Comparison of ENCODE assay signal across 4 cellular contexts in genomic region chr20:23692725-23693124, GRCh38.
TF ChIP-seq lines count a peak whose summit lies in the region.

No MANE protein-coding gene starts in this region.

TF ChIP-seq in SK-N-SH, 30 proteins besides CTCF, POLR2A, EP300 and RAD21:
- TF ChIP-seq FOXM1 (IDR thresholded peaks at IDR 0.05; ENCODE audit: low read depth), result no peak
- TF ChIP-seq REST (IDR thresholded peaks at IDR 0.05; ENCODE audit: low read depth, low read length), result no peak
- no peak for TF ChIP-seq ELF1 (IDR thresholded peaks at IDR 0.05)
- no peak for TF ChIP-seq POLR2AphosphoS5 (IDR thresholded peaks at IDR 0.05; ENCODE audit: low read depth, low read length)
- no peak for TF ChIP-seq EZH2phosphoT487 (IDR thresholded peaks at IDR 0.05; ENCODE audit: borderline replicate concordance, low read depth)
- TF ChIP-seq GABPA (IDR thresholded peaks at IDR 0.05; ENCODE audit: low read depth), result no peak

TF ChIP-seq in SK-N-SH treated with all-trans-retinoic acid at 6 μM for 48 hours, 23 proteins besides CTCF, POLR2A, EP300 and RAD21:
- no peak for TF ChIP-seq OSR1 (CRISPR knock-in tag; IDR thresholded peaks at IDR 0.05)
- TF ChIP-seq ESRRG (CRISPR knock-in tag; IDR thresholded peaks at IDR 0.05), result no peak
- no peak for TF ChIP-seq PPARA (CRISPR knock-in tag; IDR thresholded peaks at IDR 0.05; ENCODE audit: borderline replicate concordance)
- no peak for TF ChIP-seq ZNF8 (CRISPR knock-in tag; IDR thresholded peaks at IDR 0.05)
- no peak for TF ChIP-seq TOX (CRISPR knock-in tag; IDR thresholded peaks at IDR 0.05; ENCODE audit: borderline replicate concordance)
- TF ChIP-seq TCF4 (CRISPR knock-in tag; IDR thresholded peaks at IDR 0.05; ENCODE audit: borderline replicate concordance), result no peak
- no peak for TF ChIP-seq ZFP3 (CRISPR knock-in tag; IDR thresholded peaks at IDR 0.05)
- TF ChIP-seq, protein P1, sequence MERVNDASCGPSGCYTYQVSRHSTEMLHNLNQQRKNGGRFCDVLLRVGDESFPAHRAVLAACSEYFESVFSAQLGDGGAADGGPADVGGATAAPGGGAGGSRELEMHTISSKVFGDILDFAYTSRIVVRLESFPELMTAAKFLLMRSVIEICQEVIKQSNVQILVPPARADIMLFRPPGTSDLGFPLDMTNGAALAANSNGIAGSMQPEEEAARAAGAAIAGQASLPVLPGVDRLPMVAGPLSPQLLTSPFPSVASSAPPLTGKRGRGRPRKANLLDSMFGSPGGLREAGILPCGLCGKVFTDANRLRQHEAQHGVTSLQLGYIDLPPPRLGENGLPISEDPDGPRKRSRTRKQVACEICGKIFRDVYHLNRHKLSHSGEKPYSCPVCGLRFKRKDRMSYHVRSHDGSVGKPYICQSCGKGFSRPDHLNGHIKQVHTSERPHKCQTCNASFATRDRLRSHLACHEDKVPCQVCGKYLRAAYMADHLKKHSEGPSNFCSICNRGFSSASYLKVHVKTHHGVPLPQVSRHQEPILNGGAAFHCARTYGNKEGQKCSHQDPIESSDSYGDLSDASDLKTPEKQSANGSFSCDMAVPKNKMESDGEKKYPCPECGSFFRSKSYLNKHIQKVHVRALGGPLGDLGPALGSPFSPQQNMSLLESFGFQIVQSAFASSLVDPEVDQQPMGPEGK (CRISPR knock-in tag; IDR thresholded peaks at IDR 0.05; ENCODE audit: borderline replicate concordance), result no peak
- no peak for TF ChIP-seq ARNTL (CRISPR knock-in tag; IDR thresholded peaks at IDR 0.05; ENCODE audit: borderline replicate concordance, low read depth)
- no peak for TF ChIP-seq SNAI2 (CRISPR knock-in tag; IDR thresholded peaks at IDR 0.05)
- TF ChIP-seq ZNF565 (CRISPR knock-in tag; conservative IDR thresholded peaks at IDR 0.05; ENCODE audit: low read depth), result no peak
- TF ChIP-seq CSRNP3 (CRISPR knock-in tag; IDR thresholded peaks at IDR 0.05), result no peak
- no peak for TF ChIP-seq GLIS3 (CRISPR knock-in tag; IDR thresholded peaks at IDR 0.05)

TF ChIP-seq in IMR-90, 13 proteins besides CTCF, POLR2A, EP300 and RAD21:
- TF ChIP-seq CHD1 (IDR thresholded peaks at IDR 0.05; ENCODE audit: low read depth, low read length) (no peak), SMC3 (IDR thresholded peaks at IDR 0.05; ENCODE audit: low read depth, low read length) (no peak), RCOR1 (IDR thresholded peaks at IDR 0.05; ENCODE audit: insufficient replicate concordance, low read length) (no peak), MAFK (IDR thresholded peaks at IDR 0.05; ENCODE audit: low read depth, low read length) (no peak), NFE2L2 (IDR thresholded peaks at IDR 0.05; ENCODE audit: low read depth, low read length) (no peak), CEBPB (IDR thresholded peaks at IDR 0.05; ENCODE audit: low read depth, low read length) (no peak), MAZ (IDR thresholded peaks at IDR 0.05; ENCODE audit: borderline replicate concordance, low read depth, low read length) (no peak), MXI1 (IDR thresholded peaks at IDR 0.05; ENCODE audit: borderline replicate concordance, low read depth, low read length) (no peak), RFX5 (IDR thresholded peaks at IDR 0.05; ENCODE audit: low read depth, low read length) (no peak), USF2 (IDR thresholded peaks at IDR 0.05; ENCODE audit: low read depth, low read length) (no peak), FOS (IDR thresholded peaks at IDR 0.05; ENCODE audit: low read depth, low read length) (no peak)
- TF ChIP-seq, protein P2, sequence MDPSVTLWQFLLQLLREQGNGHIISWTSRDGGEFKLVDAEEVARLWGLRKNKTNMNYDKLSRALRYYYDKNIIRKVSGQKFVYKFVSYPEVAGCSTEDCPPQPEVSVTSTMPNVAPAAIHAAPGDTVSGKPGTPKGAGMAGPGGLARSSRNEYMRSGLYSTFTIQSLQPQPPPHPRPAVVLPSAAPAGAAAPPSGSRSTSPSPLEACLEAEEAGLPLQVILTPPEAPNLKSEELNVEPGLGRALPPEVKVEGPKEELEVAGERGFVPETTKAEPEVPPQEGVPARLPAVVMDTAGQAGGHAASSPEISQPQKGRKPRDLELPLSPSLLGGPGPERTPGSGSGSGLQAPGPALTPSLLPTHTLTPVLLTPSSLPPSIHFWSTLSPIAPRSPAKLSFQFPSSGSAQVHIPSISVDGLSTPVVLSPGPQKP (IDR thresholded peaks at IDR 0.05; ENCODE audit: borderline replicate concordance, low read depth, low read length), result no peak

TF ChIP-seq in endothelial cell of umbilical vein, 7 proteins besides CTCF, POLR2A, EP300 and RAD21:
- TF ChIP-seq FOS (IDR thresholded peaks at IDR 0.05; ENCODE audit: borderline replicate concordance, insufficient read depth, low read length), result no peak
- TF ChIP-seq GATA2 (IDR thresholded peaks at IDR 0.05; ENCODE audit: insufficient read depth, insufficient read length, low read depth, low read length), result no peak
- TF ChIP-seq JUN (IDR thresholded peaks at IDR 0.05; ENCODE audit: borderline replicate concordance, insufficient read depth, insufficient read length, low read depth), result no peak
- TF ChIP-seq POLR2AphosphoS5 (IDR thresholded peaks at IDR 0.05; ENCODE audit: insufficient read depth, low read depth, low read length), result no peak
- no peak for TF ChIP-seq MYC (IDR thresholded peaks at IDR 0.05; ENCODE audit: low read depth, low read length)
- TF ChIP-seq EZH2 (IDR thresholded peaks at IDR 0.05; ENCODE audit: borderline replicate concordance, low read depth, low read length, severe bottlenecking), result no peak
- TF ChIP-seq, protein P3, sequence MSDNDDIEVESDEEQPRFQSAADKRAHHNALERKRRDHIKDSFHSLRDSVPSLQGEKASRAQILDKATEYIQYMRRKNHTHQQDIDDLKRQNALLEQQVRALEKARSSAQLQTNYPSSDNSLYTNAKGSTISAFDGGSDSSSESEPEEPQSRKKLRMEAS (IDR thresholded peaks at IDR 0.05; ENCODE audit: insufficient read depth, insufficient read length), result no peak
TF ChIP-seq in endothelial cell of umbilical vein: peak in this region for 0.
